In genomic region chr6:127893541-127893940, GRCh38 we compare ENCODE assay signal across 16 cellular contexts. TPM values are rescaled to one million over a fixed set of nuclear protein-coding genes. Genes with fewer than 3 reads are reported as not detected.
A peak's percentile ranks its signal among the peaks of the same experiment; 100 is the strongest.
DNase-seq lines count a peak whose midpoint lies in the region; ATAC-seq, FAIRE-seq and TF ChIP-seq lines count a peak whose summit lies in the region.
"Had no signal": no experiment of that assay in that cellular context is flagged by ENCODE, and none has a peak within 500 bp of the region (broad histone marks: within the 10 kb centered on the region; RNA-seq: fewer than 3 reads in every experiment).

No MANE protein-coding gene starts in this region.

- no peak for TF ChIP-seq RAD21 in HCT116 (IDR thresholded peaks at IDR 0.05; ENCODE audit: low read depth)
- TF ChIP-seq RAD21 in HepG2 (CRISPR knock-in tag; IDR thresholded peaks at IDR 0.05) = no peak

- FAIRE-seq in HepG2 (lab: Jason Lieb, UNC) = no peak
- FAIRE-seq: K562 had no signal

- no peaks in the 10 kb centered on the region for H3K4me1 ChIP-seq in CD4-positive, CD25-positive, alpha-beta regulatory T cell (ENCODE audit: control insufficient read depth, insufficient read depth, low read length, poor library complexity, severe bottlenecking)
- no peaks in the 10 kb centered on the region for H3K4me1 ChIP-seq in HCT116 (ENCODE audit: control insufficient read depth in 1 of 2, insufficient read depth in 2 of 2, low read length in 2 of 2)
- no peaks in the 10 kb centered on the region for H3K4me1 ChIP-seq in mesendoderm (ENCODE audit: control insufficient read depth, low read depth, low read length)
- H3K4me1 ChIP-seq in HepG2 (ENCODE audit: insufficient read depth, low read length) = no peaks in the 10 kb centered on the region

- H3K27me3 Mint-ChIP-seq in CD4-positive, CD25-positive, alpha-beta regulatory T cell = no peaks in the 10 kb centered on the region
- no peaks in the 10 kb centered on the region for H3K27me3 Mint-ChIP-seq in activated T-helper 17 cell treated with anti-CD3 and anti-CD28 coated beads, Interleukin-2, amount 50 U/mL, for 72 hours

- intact Hi-C loops in HCT116 (cut with micrococcal nuclease) = no loop called here
- intact Hi-C loops in HepG2 (cut with micrococcal nuclease; ENCODE audit: unreplicated experiment) = no loop called here

- H2BK5ac ChIP-seq in mesendoderm (ENCODE audit: low read length) = no peak overlapping the region

- peaks cover 8% of the 10 kb centered on the region for H3K36me3 Mint-ChIP-seq in CD4-positive, CD25-positive, alpha-beta regulatory T cell
- peaks cover 65% of the 10 kb centered on the region for H3K36me3 Mint-ChIP-seq in activated T-helper 17 cell treated with anti-CD3 and anti-CD28 coated beads, Interleukin-2, amount 50 U/mL, for 72 hours (ENCODE audit: low read depth)

- no peaks in the 10 kb centered on the region for H3K79me2 ChIP-seq in HCT116 (ENCODE audit: insufficient read depth, low read length)
- H3K79me2 ChIP-seq in mesendoderm (ENCODE audit: control insufficient read depth, insufficient read depth, low read length) = no peaks in the 10 kb centered on the region
- H3K79me2 ChIP-seq in HepG2 (ENCODE audit: insufficient read depth, low read length) = no peaks in the 10 kb centered on the region

- TF ChIP-seq CTCF in HCT116 (IDR thresholded peaks at IDR 0.05 in 2 of 3, conservative IDR thresholded peaks at IDR 0.05 in 1 of 3; ENCODE audit: borderline replicate concordance in 1 of 3, insufficient read depth in 1 of 3, low read depth in 2 of 3, low read length in 2 of 3) (no peak), HepG2 (CRISPR knock-in tag; IDR thresholded peaks at IDR 0.05) (no peak)

- peaks cover 0 to 4% (median 0%) of the 10 kb centered on the region in 7 donors for H3K9me3 Mint-ChIP-seq in CD4-positive, CD25-positive, alpha-beta regulatory T cell
- H3K9me3 Mint-ChIP-seq in activated T-helper 17 cell treated with anti-CD3 and anti-CD28 coated beads, Interleukin-2, amount 50 U/mL, for 72 hours = peaks cover 3% of the 10 kb centered on the region

- in situ Hi-C loops in HepG2 (cut with HindIII; ENCODE audit: extremely low pct_ligation_motif_present, low pct_unique_long_range_greater_than_20kb) = no loop called here

- H2BK15ac ChIP-seq in mesendoderm (replicated peaks; ENCODE audit: low read depth) = no peak overlapping the region

- peak overlapping the region in 3 of 4 donors; percentile 4 to 45 (median 13) for H3K4me3 Mint-ChIP-seq in CD4-positive, CD25-positive, alpha-beta regulatory T cell
- peak overlapping the region; percentile 86 for H3K4me3 Mint-ChIP-seq in activated T-helper 17 cell treated with anti-CD3 and anti-CD28 coated beads, Interleukin-2, amount 50 U/mL, for 72 hours

- H4K8ac ChIP-seq in mesendoderm (ENCODE audit: low read depth, low read length) = no peak overlapping the region

- no peak overlapping the region for H4K5ac ChIP-seq in mesendoderm (ENCODE audit: low read length)

- ATAC-seq in CD4-positive, CD25-positive, alpha-beta regulatory T cell (ENCODE audit: low read depth in 2 of 2) = no peak
- ATAC-seq in HCT116 (no peak), HG02759 (IDR thresholded peaks at IDR 0.05; ENCODE audit: unreplicated experiment) (no peak), HG03439 (IDR thresholded peaks at IDR 0.05; ENCODE audit: unreplicated experiment) (no peak), HepG2 (no peak)
- ATAC-seq in activated T-helper 17 cell treated with anti-CD3 and anti-CD28 coated beads, Interleukin-2, amount 50 U/mL, for 72 hours (replicated peaks) = peak; percentile 71
- ATAC-seq: K562, left cardiac atrium had no signal

- peaks cover 4% of the 10 kb centered on the region; the same call in 1 of the 2 replicates for H3K9me2 ChIP-seq in HCT116 (ENCODE audit: insufficient read depth)

- no peak overlapping the region for H3K27ac ChIP-seq in CD4-positive, CD25-positive, alpha-beta regulatory T cell (ENCODE audit: insufficient read depth, low read length, poor library complexity, severe bottlenecking)
- H3K27ac ChIP-seq in HCT116 (ENCODE audit: low read depth, low read length) (no peak overlapping the region), mesendoderm (ENCODE audit: low read depth, low read length) (no peak overlapping the region), HepG2 (ENCODE audit: extremely low read length, insufficient read depth, low read length) (no peak overlapping the region)
- H3K27ac ChIP-seq: HL-60 had no signal

- H2AK5ac ChIP-seq in mesendoderm (ENCODE audit: low read length) = no peak overlapping the region

- RAD21 ChIA-PET in HCT116 (lab: Charles Lee; ENCODE audit: low non-redundant PET in 1 of 2, low total read pairs in 2 of 2, uncharacterized antibody in 2 of 2, unreplicated experiment in 2 of 2) = no interaction called here

- WGBS in mesendoderm (ENCODE audit: extremely low coverage, insufficient coverage, low lambda C conversion rate) = no CpG with 5 or more reads among the region's 6 CpGs
- WGBS in HepG2 (ENCODE audit: low lambda C conversion rate) = 39% methylated on average over 6 of the region's 6 CpGs

- no peak overlapping the region for H3K23ac ChIP-seq in mesendoderm (ENCODE audit: low read length)

- CTCF ChIA-PET in HCT116 (lab: Charles Lee) (no interaction called here), HepG2 (lab: Yijun Ruan, JAX; ENCODE audit: low intra/inter-chr PET ratio, low total read pairs) (no interaction called here)

- no peak for DNase-seq in CD4-positive, CD25-positive, alpha-beta regulatory T cell
- no peak for DNase-seq in HCT116 (ENCODE audit: low read depth, low spot score)
- DNase-seq in mesendoderm = peak; percentile 41
- DNase-seq in T-helper 9 cell = no peak
- DNase-seq in HepG2 (ENCODE audit: low spot score) = no peak
- DNase-seq: caudate nucleus, hypothalamus, left cardiac atrium, NCI-H1417 treated with DMSO at 0.1 percent for 48 hours, SHP77, small intestine had no signal

- POLR2A ChIA-PET in HCT116 (lab: Charles Lee) (no interaction called here), HepG2 (lab: Yijun Ruan, JAX) (no interaction called here)

- no peaks in the 10 kb centered on the region for H3K36me3 ChIP-seq in CD4-positive, CD25-positive, alpha-beta regulatory T cell (ENCODE audit: control insufficient read depth, insufficient read depth, low read length)
- H3K36me3 ChIP-seq in HCT116 (ENCODE audit: control insufficient read depth in 1 of 2, insufficient read depth in 2 of 2, low read length in 2 of 2) = no peaks in the 10 kb centered on the region
- H3K36me3 ChIP-seq in mesendoderm (ENCODE audit: control insufficient read depth, insufficient read depth, low read length) = no peaks in the 10 kb centered on the region
- no peaks in the 10 kb centered on the region for H3K36me3 ChIP-seq in HepG2 (replicated peaks in 1 of 2; ENCODE audit: control insufficient read depth in 1 of 2, insufficient read depth in 2 of 2, low read length in 2 of 2)

- H3K79me1 ChIP-seq in mesendoderm (ENCODE audit: low read length) = no peaks in the 10 kb centered on the region

- H3K27me3 ChIP-seq in CD4-positive, CD25-positive, alpha-beta regulatory T cell (ENCODE audit: control insufficient read depth, insufficient read depth, low read length) = no peaks in the 10 kb centered on the region
- H3K27me3 ChIP-seq in HCT116 (ENCODE audit: insufficient read depth, low read length) (no peaks in the 10 kb centered on the region), mesendoderm (ENCODE audit: insufficient read depth, low read length, poor library complexity) (no peaks in the 10 kb centered on the region), HepG2 (ENCODE audit: control insufficient read depth in 1 of 2, insufficient read depth in 2 of 2, low read length in 2 of 2) (no peaks in the 10 kb centered on the region)

- H3K27ac Mint-ChIP-seq in CD4-positive, CD25-positive, alpha-beta regulatory T cell = peak overlapping the region; percentile 2 to 57 (median 9)
- peak overlapping the region; percentile 88 for H3K27ac Mint-ChIP-seq in activated T-helper 17 cell treated with anti-CD3 and anti-CD28 coated beads, Interleukin-2, amount 50 U/mL, for 72 hours

- H3K18ac ChIP-seq in mesendoderm (ENCODE audit: low read length) = no peak overlapping the region

- TF ChIP-seq POLR2A in HCT116 (IDR thresholded peaks at IDR 0.05; ENCODE audit: borderline replicate concordance, extremely low read depth, insufficient read depth, insufficient read length) = no peak
- TF ChIP-seq POLR2A in HepG2 (IDR thresholded peaks at IDR 0.05; ENCODE audit: insufficient read depth in 1 of 2, low read depth in 2 of 2, low read length in 2 of 2) = no peak

- no peak overlapping the region for H3K4ac ChIP-seq in mesendoderm (ENCODE audit: low read depth, low read length)

- H2BK120ac ChIP-seq in mesendoderm (ENCODE audit: low read depth, low read length) = no peak overlapping the region

- TF ChIP-seq EP300 in HepG2 (IDR thresholded peaks at IDR 0.05; ENCODE audit: low read depth in 2 of 2, low read length in 2 of 2) = no peak
- TF ChIP-seq EP300 in HepG2 (CRISPR knock-in tag; IDR thresholded peaks at IDR 0.05; ENCODE audit: borderline replicate concordance) = no peak

- no peak overlapping the region for H3K56ac ChIP-seq in mesendoderm (ENCODE audit: low read length)

- no peaks in the 10 kb centered on the region for H3K9me3 ChIP-seq in CD4-positive, CD25-positive, alpha-beta regulatory T cell (ENCODE audit: control insufficient read depth in 2 of 2, low read length in 2 of 2)
- H3K9me3 ChIP-seq in HCT116 (ENCODE audit: control insufficient read depth in 1 of 2, insufficient read depth in 1 of 2, low read depth in 1 of 2, low read length in 2 of 2) (no peaks in the 10 kb centered on the region), HepG2 (ENCODE audit: low read length) (no peaks in the 10 kb centered on the region)

- H3K4me3 ChIP-seq in CD4-positive, CD25-positive, alpha-beta regulatory T cell (ENCODE audit: low read depth, low read length) = peak overlapping the region; percentile 30
- H3K4me3 ChIP-seq in HCT116 (replicated peaks in 1 of 2; ENCODE audit: low read depth in 1 of 2, low read length in 2 of 2) (no peak overlapping the region), mesendoderm (ENCODE audit: low read length) (no peak overlapping the region), HepG2 (replicated peaks in 1 of 3; ENCODE audit: insufficient read depth in 1 of 3, low read depth in 2 of 3, low read length in 3 of 3) (no peak overlapping the region)
- H3K4me3 ChIP-seq: K562 had no signal

- H2AFZ ChIP-seq in HCT116 (ENCODE audit: low read depth, low read length, poor library complexity, severe bottlenecking) (peak overlapping the region; percentile 10), HepG2 (ENCODE audit: low read length) (no peak overlapping the region)

- peaks cover 0 to 29% (median 11%) of the 10 kb centered on the region in 4 donors for H3K4me1 Mint-ChIP-seq in CD4-positive, CD25-positive, alpha-beta regulatory T cell
- peaks cover 34% of the 10 kb centered on the region for H3K4me1 Mint-ChIP-seq in activated T-helper 17 cell treated with anti-CD3 and anti-CD28 coated beads, Interleukin-2, amount 50 U/mL, for 72 hours

- H4K20me1 ChIP-seq in HCT116 (ENCODE audit: insufficient read depth) (no peaks in the 10 kb centered on the region), HepG2 (ENCODE audit: insufficient read depth, low read length) (no peaks in the 10 kb centered on the region)

- BruUV-seq in HCT116 (replicated peaks; lab: Mats Ljungman, UMichigan) (no TSS peak), HepG2 (replicated peaks; lab: Mats Ljungman, UMichigan) (no TSS peak)

- H3K9ac ChIP-seq in HCT116 (ENCODE audit: low read length) = no peak overlapping the region
- no peak overlapping the region for H3K9ac ChIP-seq in mesendoderm (ENCODE audit: low read length)
- H3K9ac ChIP-seq in HepG2 (ENCODE audit: insufficient read depth, low read depth, low read length) = no peak overlapping the region

- H3K4me2 ChIP-seq in HCT116 (ENCODE audit: low read length) (no peak overlapping the region), mesendoderm (ENCODE audit: low read length) (no peak overlapping the region), HepG2 (ENCODE audit: low read depth, low read length) (no peak overlapping the region)

RNA-seq across cellular contexts. Expression of gene THEMIS, which starts 7.3 kb away (rescaled TPM):
- total RNA-seq in CD4-positive, CD25-positive, alpha-beta regulatory T cell = 22.8 TPM
- 10 to 100 TPM in 2 of 4 donors, 1 to 10 TPM in 2; 6.5 to 14.4 (median 10.5) TPM for polyA plus RNA-seq in CD4-positive, CD25-positive, alpha-beta regulatory T cell
- total RNA-seq in HCT116 (2021; ENCODE audit: unreplicated experiment) (0.20 TPM), HepG2 (2016; rRNA removed; fragmentation: Illumina TruSeq; extraction: Trizol) (not detected in 2 replicates)
- not detected in 2 replicates for polyA plus RNA-seq in HCT116 (2012)
- total RNA-seq in activated T-helper 17 cell treated with anti-CD3 and anti-CD28 coated beads, Interleukin-2, amount 50 U/mL, for 72 hours = 10 to 100 TPM; 64.9 to 72.9 TPM
- 0.01 TPM for polyA plus RNA-seq in mesendoderm (2013, experiment 1 of 2)
- not detected for polyA plus RNA-seq in mesendoderm (2013, experiment 2 of 2)
- not detected in 2 replicates for total RNA-seq in HepG2 (2016; cell fraction: cytosol; rRNA removed; fragmentation: Illumina TruSeq; extraction: Trizol; ENCODE audit: low read depth)
- total RNA-seq in HepG2 (2016; cell fraction: insoluble cytoplasmic fraction; rRNA removed; fragmentation: Illumina TruSeq; extraction: Trizol) = not detected in 2 replicates
- not detected in 2 replicates for total RNA-seq in HepG2 (2016; cell fraction: membrane; rRNA removed; fragmentation: Illumina TruSeq; extraction: Trizol)
- total RNA-seq in HepG2 (2016; cell fraction: nucleus; rRNA removed; fragmentation: Illumina TruSeq; extraction: Trizol) = not detected in 2 replicates
- polyA plus RNA-seq in HepG2 (2011; rRNA removed) = not detected in 2 replicates
- polyA plus RNA-seq in HepG2 (2011; cell fraction: cytosol; rRNA removed) = not detected in 2 replicates
- polyA plus RNA-seq in HepG2 (2011; cell fraction: nucleus; rRNA removed) = not detected in 2 replicates
- not detected in 2 replicates for polyA plus RNA-seq in HepG2 (2012)
- polyA plus RNA-seq in HepG2 (2016; cell fraction: cytosol; fragmentation: Illumina TruSeq; extraction: Trizol; ENCODE audit: low read depth) = not detected in 2 replicates
- polyA plus RNA-seq in HepG2 (2016; cell fraction: insoluble cytoplasmic fraction; fragmentation: Illumina TruSeq; extraction: Trizol; ENCODE audit: low read depth) = not detected in 2 replicates
- not detected in 2 replicates for polyA plus RNA-seq in HepG2 (2016; cell fraction: membrane; fragmentation: Illumina TruSeq; extraction: Trizol; ENCODE audit: low read depth)
- polyA plus RNA-seq in HepG2 (2016; cell fraction: nucleus; fragmentation: Illumina TruSeq; extraction: Trizol; ENCODE audit: insufficient read depth, low read depth) = not detected in 2 replicates
- polyA minus RNA-seq in HepG2 (2011; rRNA and poly(A)+ RNA removed; ENCODE audit: low replicate concordance) = not detected in 2 replicates
- polyA minus RNA-seq in HepG2 (2011; cell fraction: cytosol; rRNA and poly(A)+ RNA removed) = not detected in 2 replicates
- polyA minus RNA-seq in HepG2 (2011; cell fraction: nucleus; rRNA and poly(A)+ RNA removed) = not detected in 2 replicates
- polyA plus RNA-seq: K562 had no signal

Comparison
In these comparisons a context has a peak if more than half of its experiments do, and no peak if none do; other contexts are left out.
1. RNA of gene THEMIS, which starts 7.3 kb away (total RNA-seq): 64.9 to 72.9 TPM in activated T-helper 17 cell treated with anti-CD3 and anti-CD28 coated beads, Interleukin-2, amount 50 U/mL, for 72 hours and 22.8 TPM in CD4-positive, CD25-positive, alpha-beta regulatory T cell (single experiment); 0.20 TPM in HCT116 (single experiment) and not detected in HepG2; every median in the first group is over 10 times any median in the second.